ENCODE assay signal across 8 cellular contexts in genomic region chr14:34059925-34060746, GRCh38.
DNase-seq lines count a peak whose midpoint lies in the region; ATAC-seq and TF ChIP-seq lines count a peak whose summit lies in the region.

No MANE protein-coding gene starts in this region.

- in situ Hi-C loops in ACHN (cut with HindIII; ENCODE audit: low pct_ligation_motif_present, low pct_unique_long_range_greater_than_20kb, low sequenced_read_pairs) = no loop called here

- H3K27ac Mint-ChIP-seq in activated T-cell treated with anti-CD3 and anti-CD28 coated beads, Interleukin-2, amount 50 U/mL, for 24 hours = peak overlapping the region; percentile 84
- peak overlapping the region; percentile 39 for H3K27ac Mint-ChIP-seq in stimulated activated memory B cell treated with anti-CD40 and anti-IgM and Interleukin-4, amounts not matched to agents 10 μg/mL and 1 μg/mL and 100 μg/mL, for 72 hours

- peak; percentile 12 to 19 for TF ChIP-seq CTCF in fibroblast of lung (conservative IDR thresholded peaks at IDR 0.05 in 1 of 2, IDR thresholded peaks at IDR 0.05 in 1 of 2; ENCODE audit: low read depth in 1 of 2, low read length in 2 of 2)

- peak; percentile 74 for DNase-seq in ACHN
- DNase-seq in NCI-H526 treated with DMSO at 0.1 percent for 48 hours (lab: John Stamatoyannopoulos, UW) = peak; percentile 49
- peak; percentile 75 for DNase-seq in activated T-cell treated with anti-CD3 and anti-CD28 coated beads, Interleukin-2, amount 50 U/mL, for 24 hours
- peak; percentile 62 to 79 for DNase-seq in fibroblast of lung (ENCODE audit: low read depth in 2 of 2)

- H3K4me1 ChIP-seq in fibroblast of lung (ENCODE audit: control insufficient read depth, extremely low read depth, insufficient read depth, low read length) = no peaks in the 10 kb centered on the region
- H3K4me1 ChIP-seq in muscle layer of duodenum (ENCODE audit: control insufficient read depth in 1 of 2, insufficient read depth in 2 of 2, low read length in 2 of 2) = no peaks in the 10 kb centered on the region

- H3K36me3 ChIP-seq in fibroblast of lung (ENCODE audit: control insufficient read depth, insufficient read depth, low read length) (no peaks in the 10 kb centered on the region), muscle layer of duodenum (ENCODE audit: control insufficient read depth in 1 of 2, insufficient read depth in 2 of 2, low read length in 2 of 2) (no peaks in the 10 kb centered on the region)

- no peaks in the 10 kb centered on the region for H4K20me1 ChIP-seq in fibroblast of lung (ENCODE audit: control insufficient read depth, extremely low read depth, insufficient read depth, low read length)

- no peaks in the 10 kb centered on the region for H3K36me3 Mint-ChIP-seq in activated T-cell treated with anti-CD3 and anti-CD28 coated beads, Interleukin-2, amount 50 U/mL, for 24 hours (ENCODE audit: low read depth)
- H3K36me3 Mint-ChIP-seq in stimulated activated memory B cell treated with anti-CD40 and anti-IgM and Interleukin-4, amounts not matched to agents 10 μg/mL and 1 μg/mL and 100 μg/mL, for 72 hours = no peaks in the 10 kb centered on the region

- H3K79me2 ChIP-seq in fibroblast of lung (ENCODE audit: control insufficient read depth, insufficient read depth, low read length) = no peaks in the 10 kb centered on the region

- H3K4me2 ChIP-seq in fibroblast of lung (ENCODE audit: extremely low read depth, insufficient read depth, low read length) = peak overlapping the region; percentile 94

- H3K9me3 ChIP-seq in fibroblast of lung (ENCODE audit: control insufficient read depth, insufficient read depth, low read depth, low read length) (no peaks in the 10 kb centered on the region), muscle layer of duodenum (ENCODE audit: control insufficient read depth in 1 of 2, low read length in 2 of 2) (no peaks in the 10 kb centered on the region)

- peak overlapping the region; percentile 58 for H3K9ac ChIP-seq in fibroblast of lung (ENCODE audit: insufficient read depth, low read length)

- peaks cover 31% of the 10 kb centered on the region for H3K27me3 Mint-ChIP-seq in activated T-cell treated with anti-CD3 and anti-CD28 coated beads, Interleukin-2, amount 50 U/mL, for 24 hours
- peaks cover 26% of the 10 kb centered on the region for H3K27me3 Mint-ChIP-seq in stimulated activated memory B cell treated with anti-CD40 and anti-IgM and Interleukin-4, amounts not matched to agents 10 μg/mL and 1 μg/mL and 100 μg/mL, for 72 hours

- peak overlapping the region; percentile 80 for H2AFZ ChIP-seq in fibroblast of lung (ENCODE audit: low read length)

- H3K27ac ChIP-seq in fibroblast of lung (ENCODE audit: insufficient read depth, low read length) (peak overlapping the region; percentile 61), muscle layer of duodenum (ENCODE audit: low read length) (peak overlapping the region; percentile 75)

- H3K4me1 Mint-ChIP-seq in activated T-cell treated with anti-CD3 and anti-CD28 coated beads, Interleukin-2, amount 50 U/mL, for 24 hours (ENCODE audit: low read depth) = peaks cover 11% of the 10 kb centered on the region
- peaks cover 7% of the 10 kb centered on the region for H3K4me1 Mint-ChIP-seq in stimulated activated memory B cell treated with anti-CD40 and anti-IgM and Interleukin-4, amounts not matched to agents 10 μg/mL and 1 μg/mL and 100 μg/mL, for 72 hours

- no peaks in the 10 kb centered on the region for H3K27me3 ChIP-seq in fibroblast of lung (ENCODE audit: control insufficient read depth, insufficient read depth, low read length)
- no peaks in the 10 kb centered on the region for H3K27me3 ChIP-seq in muscle layer of duodenum (ENCODE audit: low read depth, low read length)

- no peaks in the 10 kb centered on the region for H3K9me3 Mint-ChIP-seq in activated T-cell treated with anti-CD3 and anti-CD28 coated beads, Interleukin-2, amount 50 U/mL, for 24 hours
- H3K9me3 Mint-ChIP-seq in stimulated activated memory B cell treated with anti-CD40 and anti-IgM and Interleukin-4, amounts not matched to agents 10 μg/mL and 1 μg/mL and 100 μg/mL, for 72 hours = no peaks in the 10 kb centered on the region

- H3K4me3 ChIP-seq in fibroblast of lung (replicated peaks in 1 of 4; ENCODE audit: control extremely low read depth in 1 of 4, insufficient read depth in 1 of 4, low read depth in 3 of 4, low read length in 4 of 4) = peak overlapping the region; percentile 47 to 60 (median 54)
- H3K4me3 ChIP-seq in muscle layer of duodenum (ENCODE audit: low read depth in 1 of 2, low read length in 2 of 2) = peak overlapping the region; percentile 68 to 71

- ATAC-seq in GM18517 (IDR thresholded peaks at IDR 0.05; ENCODE audit: unreplicated experiment) (peak; percentile 86), HG02943 (IDR thresholded peaks at IDR 0.05; ENCODE audit: low read depth, unreplicated experiment) (peak; percentile 69)
- ATAC-seq in stimulated activated memory B cell treated with anti-CD40 and anti-IgM and Interleukin-4, amounts not matched to agents 10 μg/mL and 1 μg/mL and 100 μg/mL, for 72 hours = peak; percentile 72

- H3K4me3 Mint-ChIP-seq in activated T-cell treated with anti-CD3 and anti-CD28 coated beads, Interleukin-2, amount 50 U/mL, for 24 hours = peak overlapping the region; percentile 78
- peak overlapping the region; percentile 69 for H3K4me3 Mint-ChIP-seq in stimulated activated memory B cell treated with anti-CD40 and anti-IgM and Interleukin-4, amounts not matched to agents 10 μg/mL and 1 μg/mL and 100 μg/mL, for 72 hours

Comparison
In these comparisons a context has a peak if more than half of its experiments do, and no peak if none do; other contexts are left out.
1. Peak in every context shown above with its lines: DNase-seq, ATAC-seq, H3K4me3 ChIP-seq and H3K27ac ChIP-seq.